In genomic region chr16:21536740-21537139, GRCh38 we compare ENCODE assay signal across 1 cellular context.
TF ChIP-seq lines count a peak whose summit lies in the region.
"Not testable (repeated sequence)": the region's sequence is repeated elsewhere in the genome, so short reads cannot be mapped to it uniquely, and the experiment has no call there.

No MANE protein-coding gene starts in this region.

TF ChIP-seq in K562, 482 proteins besides CTCF, POLR2A, EP300 and RAD21 (continued from another document and continues in another):
- TF ChIP-seq MAZ (CRISPR knock-in tag; conservative IDR thresholded peaks at IDR 0.05 in 1 of 2, IDR thresholded peaks at IDR 0.05 in 1 of 2) (peak in 1 of 2 experiments; percentile 78; a peak in 2 of 4 replicates), ATF3 (IDR thresholded peaks at IDR 0.05) (0 out of 2 replicates have a peak, but pooled peaks have one; percentile 16), TCF3 (CRISPR knock-in tag; IDR thresholded peaks at IDR 0.05) (peak; percentile 81), TOE1 (IDR thresholded peaks at IDR 0.05; ENCODE audit: borderline replicate concordance) (peak; percentile 34; the same call in 1 of the 2 replicates), CBFA2T3 (IDR thresholded peaks at IDR 0.05) (peak; percentile 95), PHF8 (IDR thresholded peaks at IDR 0.05; ENCODE audit: borderline replicate concordance, low read length) (peak; percentile 34; the same call in 1 of the 2 replicates), TAL1 (IDR thresholded peaks at IDR 0.05) (peak; percentile 92), HDAC1 (IDR thresholded peaks at IDR 0.05) (peak in 1 of 2 experiments; percentile 75; a peak in 2 of 4 replicates), MNT (conservative IDR thresholded peaks at IDR 0.05) (peak; percentile 54 to 72; a peak in 3 of 4 replicates), POLR2AphosphoS5 (IDR thresholded peaks at IDR 0.05; ENCODE audit: control insufficient read depth, insufficient read depth, low read depth, low read length) (peak; percentile 72), NFIC (IDR thresholded peaks at IDR 0.05) (peak; percentile 91), ZNF639 (CRISPR knock-in tag; conservative IDR thresholded peaks at IDR 0.05 in 1 of 2, IDR thresholded peaks at IDR 0.05 in 1 of 2) (peak in 1 of 2 experiments; percentile 55; a peak in 1 of 4 replicates), ZNF175 (CRISPR knock-in tag; IDR thresholded peaks at IDR 0.05; ENCODE audit: low read depth) (peak; percentile 54; the same call in 1 of the 2 replicates), YY1 (IDR thresholded peaks at IDR 0.05; ENCODE audit: borderline replicate concordance in 1 of 3, control insufficient read depth in 1 of 3, extremely low read depth in 1 of 3, insufficient read depth in 3 of 3, insufficient read length in 1 of 3, insufficient replicate concordance in 2 of 3, low read depth in 1 of 3, low read length in 2 of 3) (peak in 2 of 3 experiments; percentile 61 to 85), NCOR1 (IDR thresholded peaks at IDR 0.05) (peak; percentile 90), ZNF76 (CRISPR knock-in tag; IDR thresholded peaks at IDR 0.05; ENCODE audit: borderline replicate concordance) (peak; percentile 54; the same call in 1 of the 2 replicates), RHOXF2B (CRISPR knock-in tag; conservative IDR thresholded peaks at IDR 0.05) (0 out of 2 replicates have a peak, but pooled peaks have one; percentile 56), CEBPG (tag; conservative IDR thresholded peaks at IDR 0.05 in 1 of 2, IDR thresholded peaks at IDR 0.05 in 1 of 2) (peak in 1 of 2 experiments; percentile 51; a peak in 2 of 4 replicates), SMARCE1 (IDR thresholded peaks at IDR 0.05) (peak; percentile 82), SMAD4 (CRISPR knock-in tag; conservative IDR thresholded peaks at IDR 0.05) (peak; percentile 93), CC2D1A (IDR thresholded peaks at IDR 0.05) (peak; percentile 77; the same call in 1 of the 2 replicates), MECOM (CRISPR knock-in tag; IDR thresholded peaks at IDR 0.05) (peak; percentile 76; the same call in 1 of the 2 replicates), CXXC5 (CRISPR knock-in tag; IDR thresholded peaks at IDR 0.05) (peak; percentile 89), GABPA (tag; conservative IDR thresholded peaks at IDR 0.05; ENCODE audit: low read depth) (0 out of 2 replicates have a peak, but pooled peaks have one; percentile 18), ZNF589 (CRISPR knock-in tag; IDR thresholded peaks at IDR 0.05; ENCODE audit: low read depth) (peak; percentile 64; the same call in 1 of the 2 replicates), RBBP5 (IDR thresholded peaks at IDR 0.05; ENCODE audit: borderline replicate concordance, insufficient read depth, low read length, poor library complexity, severe bottlenecking) (peak; percentile 33), ZFX (CRISPR knock-in tag; IDR thresholded peaks at IDR 0.05) (peak; percentile 75), ZNF583 (CRISPR knock-in tag; IDR thresholded peaks at IDR 0.05) (peak; percentile 91; the same call in 1 of the 2 replicates), STAT5A (IDR thresholded peaks at IDR 0.05; ENCODE audit: borderline replicate concordance, low read length) (peak; percentile 70), RBFOX2 (IDR thresholded peaks at IDR 0.05; ENCODE audit: low read depth, low read length) (peak; percentile 66), NFRKB (IDR thresholded peaks at IDR 0.05; ENCODE audit: low read depth) (peak; percentile 97), MYC (IDR thresholded peaks at IDR 0.05; ENCODE audit: low read depth, low read length) (peak; percentile 81), MYC (CRISPR knock-in tag; IDR thresholded peaks at IDR 0.05; ENCODE audit: borderline replicate concordance, low read depth) (peak; percentile 80; the same call in 1 of the 2 replicates), ADNP (tag; IDR thresholded peaks at IDR 0.05) (peak; percentile 70), EP400 (IDR thresholded peaks at IDR 0.05) (peak; percentile 81), PML (IDR thresholded peaks at IDR 0.05; ENCODE audit: low read length) (peak; percentile 61), E2F6 (IDR thresholded peaks at IDR 0.05; ENCODE audit: borderline replicate concordance in 1 of 2, extremely low read depth in 1 of 2, insufficient read depth in 1 of 2, insufficient read length in 1 of 2, low read depth in 1 of 2, low read length in 1 of 2, poor library complexity in 1 of 2, severe bottlenecking in 1 of 2) (peak in 1 of 2 experiments; percentile 50), ARID1B (IDR thresholded peaks at IDR 0.05) (peak; percentile 95), HBP1 (CRISPR knock-in tag; IDR thresholded peaks at IDR 0.05) (peak; percentile 47; the same call in 1 of the 2 replicates), HDAC8 (tag; IDR thresholded peaks at IDR 0.05) (peak; percentile 90), HDAC2 (IDR thresholded peaks at IDR 0.05) (peak; percentile 84), BCOR (IDR thresholded peaks at IDR 0.05) (peak; percentile 73), MBD2 (IDR thresholded peaks at IDR 0.05; ENCODE audit: borderline replicate concordance, low read depth) (0 out of 2 replicates have a peak, but pooled peaks have one; percentile 21), BHLHE40 (IDR thresholded peaks at IDR 0.05; ENCODE audit: low read length) (peak; percentile 79), ZBTB2 (IDR thresholded peaks at IDR 0.05) (peak; percentile 68; the same call in 1 of the 2 replicates), TEAD4 (IDR thresholded peaks at IDR 0.05; ENCODE audit: low read length) (peak; percentile 78), ELF4 (CRISPR knock-in tag; IDR thresholded peaks at IDR 0.05) (peak; percentile 77; the same call in 1 of the 2 replicates), ZNF449 (CRISPR knock-in tag; IDR thresholded peaks at IDR 0.05) (0 out of 2 replicates have a peak, but pooled peaks have one; percentile 25), SRF (CRISPR knock-in tag; IDR thresholded peaks at IDR 0.05) (peak in 1 of 2 experiments; percentile 65; a peak in 2 of 4 replicates), ZNF395 (CRISPR knock-in tag; IDR thresholded peaks at IDR 0.05) (peak; percentile 72), NR2C1 (tag; IDR thresholded peaks at IDR 0.05) (peak; percentile 78), CTBP1 (IDR thresholded peaks at IDR 0.05; ENCODE audit: borderline replicate concordance) (peak; percentile 87), ZNF311 (CRISPR knock-in tag; IDR thresholded peaks at IDR 0.05) (0 out of 2 replicates have a peak, but pooled peaks have one; percentile 40), LEF1 (IDR thresholded peaks at IDR 0.05) (peak; percentile 53; the same call in 1 of the 2 replicates), POLR2G (IDR thresholded peaks at IDR 0.05; ENCODE audit: low read depth, low read length) (peak; percentile 55), DMBX1 (CRISPR knock-in tag; IDR thresholded peaks at IDR 0.05; ENCODE audit: borderline replicate concordance) (peak; percentile 95), PTTG1 (tag; IDR thresholded peaks at IDR 0.05; ENCODE audit: low read depth) (peak; percentile 59; the same call in 1 of the 2 replicates)
- TF ChIP-seq ATF3 (CRISPR knock-in tag; conservative IDR thresholded peaks at IDR 0.05); TOE1 (CRISPR knock-in tag; IDR thresholded peaks at IDR 0.05; ENCODE audit: borderline replicate concordance, low read depth); CEBPG (CRISPR knock-in tag; IDR thresholded peaks at IDR 0.05); TEAD4 (CRISPR knock-in tag; IDR thresholded peaks at IDR 0.05; ENCODE audit: borderline replicate concordance); NR2C1 (IDR thresholded peaks at IDR 0.05): not testable (repeated sequence)
